ENCODE assay signal across 12 cellular contexts in the genomic region with DNA sequence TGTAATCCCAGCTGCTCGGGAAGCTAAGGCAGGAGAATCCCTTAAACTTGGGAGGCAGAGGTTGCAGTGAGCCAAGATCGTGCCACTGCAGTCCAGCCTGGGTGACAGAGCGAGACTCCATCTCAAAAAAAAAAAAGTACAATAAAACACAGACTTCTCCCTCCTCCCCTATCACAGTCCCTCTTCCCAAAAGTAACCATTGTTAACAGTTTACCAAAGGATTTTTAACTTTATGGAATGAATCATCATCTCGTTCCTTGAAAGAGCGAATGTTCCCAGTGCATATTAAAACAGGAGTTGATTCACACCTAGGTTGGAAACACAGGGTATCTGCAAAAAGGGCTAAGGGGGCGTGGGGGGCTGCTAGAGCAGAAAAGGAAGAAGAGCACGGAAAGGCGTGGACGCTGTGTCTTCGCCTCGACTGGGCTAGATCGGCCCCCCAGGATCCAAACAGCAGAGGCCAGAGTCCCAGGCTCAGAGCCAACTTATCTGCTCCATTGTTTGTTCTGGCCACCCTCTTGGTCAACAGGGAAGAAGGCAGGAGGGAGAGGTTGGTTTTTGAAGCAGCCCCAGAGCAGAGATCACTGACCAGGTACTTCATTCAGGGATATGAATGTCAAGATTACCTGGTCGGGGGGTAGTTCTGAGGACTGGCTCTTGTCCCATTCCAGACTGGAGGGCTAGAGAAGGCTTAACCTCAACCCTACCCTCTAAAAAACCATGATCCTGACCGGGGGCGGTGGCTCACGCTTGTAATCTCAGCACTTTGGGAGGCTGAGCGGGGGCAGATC. TPM values are rescaled to one million over a fixed set of nuclear protein-coding genes. Genes with fewer than 3 reads are reported as not detected.
DNase-seq lines count a peak whose midpoint lies in the region; ATAC-seq, FAIRE-seq and TF ChIP-seq lines count a peak whose summit lies in the region.
"Had no signal": no experiment of that assay in that cellular context is flagged by ENCODE, and none has a peak within 500 bp of the region (broad histone marks: within the 10 kb centered on the region; RNA-seq: fewer than 3 reads in every experiment).

No MANE protein-coding gene starts in this region.

- no peak overlapping the region for H3K9ac ChIP-seq in trophoblast cell (ENCODE audit: low read length)

- H2BK120ac ChIP-seq in trophoblast cell (ENCODE audit: insufficient read depth, low read length, poor library complexity), result no peak overlapping the region

- TF ChIP-seq RAD21 in A549 (conservative IDR thresholded peaks at IDR 0.05 in 1 of 2, IDR thresholded peaks at IDR 0.05 in 1 of 2), result no peak

- no peak overlapping the region for H3K23ac ChIP-seq in trophoblast cell (ENCODE audit: low read length)

- no peak overlapping the region for H4K12ac ChIP-seq in trophoblast cell (ENCODE audit: low read depth, low read length)

- H3K36me3 ChIP-seq in Panc1 (ENCODE audit: control insufficient read depth, insufficient read depth, low read length), result peaks cover 6% of the 10 kb centered on the region; the same call in 1 of the 2 replicates
- H3K36me3 ChIP-seq in trophoblast cell (ENCODE audit: control insufficient read depth in 1 of 2, insufficient read depth in 2 of 2, low read length in 2 of 2), result peaks cover 10 to 14% of the 10 kb centered on the region in 2 experiments
- H3K36me3 ChIP-seq in A673 (ENCODE audit: insufficient read depth, low read length, poor library complexity, severe bottlenecking), result no peaks in the 10 kb centered on the region

- H2BK12ac ChIP-seq in trophoblast cell (ENCODE audit: low read length), result peak overlapping the region; percentile 39

- H4K8ac ChIP-seq in trophoblast cell (ENCODE audit: low read depth, low read length), result no peak overlapping the region

- no peak overlapping the region for H3K14ac ChIP-seq in trophoblast cell (ENCODE audit: low read length)

- in situ Hi-C loops in Panc1 (cut with HindIII; ENCODE audit: low pct_unique_long_range_greater_than_20kb, low sequenced_read_pairs), result no loop called here

- H3K9me3 ChIP-seq in A549 (no peaks in the 10 kb centered on the region), Panc1 (ENCODE audit: control insufficient read depth, insufficient read depth, low read depth, low read length) (no peaks in the 10 kb centered on the region), trophoblast cell (ENCODE audit: insufficient read depth, low read depth, low read length) (peaks cover 1% of the 10 kb centered on the region), A673 (ENCODE audit: low read depth, low read length, poor library complexity, severe bottlenecking) (no peaks in the 10 kb centered on the region)

- BruUV-seq in Panc1 (replicated peaks; lab: Mats Ljungman, UMichigan) (no TSS peak), A673 (replicated peaks; lab: Mats Ljungman, UMichigan) (no TSS peak)

- TF ChIP-seq CTCF in A549 (IDR thresholded peaks at IDR 0.05) (no peak), Panc1 (IDR thresholded peaks at IDR 0.05) (no peak), fibroblast of the aortic adventitia (IDR thresholded peaks at IDR 0.05; ENCODE audit: insufficient read depth, low read length) (no peak), A673 (conservative IDR thresholded peaks at IDR 0.05; ENCODE audit: low read depth, low read length) (no peak)

- no peak for TF ChIP-seq POLR2A in A549 (IDR thresholded peaks at IDR 0.05; ENCODE audit: low read length)

- no peak overlapping the region for H2AK5ac ChIP-seq in trophoblast cell (ENCODE audit: low read length)

- no peak overlapping the region for H2BK5ac ChIP-seq in trophoblast cell (ENCODE audit: low read depth, low read length, poor library complexity)

- intact Hi-C loops in Panc1 (cut with micrococcal nuclease; ENCODE audit: unreplicated experiment) (loop anchor here (10.0 kb wide), 1 partner anchor 154 kb away; no protein-coding TSS in a partner anchor), A673 (cut with micrococcal nuclease; ENCODE audit: unreplicated experiment) (loop anchor here (5.0 to 10.0 kb wide), 2 partner anchors 51 to 154 kb away; no protein-coding TSS in a partner anchor)

- peak overlapping the region; percentile 43 for H3K4ac ChIP-seq in trophoblast cell (ENCODE audit: low read depth, low read length)

- POLR2A ChIA-PET in A549 (lab: Yijun Ruan, JAX) (no interaction called here), Panc1 (lab: Charles Lee) (interaction anchor here (0.6 to 1.0 kb wide), 3 partner anchors 9 to 62 kb away, joined by 4 to 16 read pairs (median 6); no protein-coding TSS in a partner anchor), A673 (lab: Charles Lee; ENCODE audit: low non-redundant PET) (no interaction called here)

- H3K4me2 ChIP-seq in A549, result peak overlapping the region; percentile 96
- H3K4me2 ChIP-seq in trophoblast cell (ENCODE audit: low read length), result no peak overlapping the region

- ATAC-seq in A549 (no peak), Panc1 (no peak), HG02571 (IDR thresholded peaks at IDR 0.05; ENCODE audit: unreplicated experiment) (no peak), HG03175 (IDR thresholded peaks at IDR 0.05; ENCODE audit: unreplicated experiment) (no peak)

- TF ChIP-seq EP300 in A549 (IDR thresholded peaks at IDR 0.05), result no peak

- peak; percentile 28 to 56 for DNase-seq in A549 (ENCODE audit: low read depth in 1 of 2, low spot score in 1 of 2)
- DNase-seq in Panc1 (ENCODE audit: low read depth, low spot score), result no peak
- DNase-seq in fibroblast of the aortic adventitia (ENCODE audit: low read depth), result peak; percentile 73
- no peak for DNase-seq in trophoblast cell
- DNase-seq in A673 (ENCODE audit: low spot score), result no peak
- DNase-seq in NCI-H526 treated with DMSO at 0.1 percent for 48 hours (lab: John Stamatoyannopoulos, UW), result no peak
- DNase-seq: activated CD4-positive, alpha-beta T cell treated with anti-CD3 and anti-CD28 coated beads, Interleukin-2, amount 50 U/mL, for 1 hour; kidney; NCI-H2029 treated with DMSO at 0.1 percent for 48 hours had no signal

- H3K4me3 ChIP-seq in A549 (no peak overlapping the region), Panc1 (ENCODE audit: low read depth in 2 of 2, low read length in 2 of 2) (peak overlapping the region in 1 of 2 experiments; percentile 39; a peak in 2 of 4 replicates), fibroblast of the aortic adventitia (ENCODE audit: low read depth, low read length) (peak overlapping the region; percentile 41), trophoblast cell (ENCODE audit: low read depth, low read length) (no peak overlapping the region), A673 (ENCODE audit: low read depth, low read length, poor library complexity, severe bottlenecking) (no peak overlapping the region)

- H3K79me2 ChIP-seq in trophoblast cell (ENCODE audit: control insufficient read depth, insufficient read depth, low read length, poor library complexity), result peaks cover 40% of the 10 kb centered on the region

- peaks cover 46% of the 10 kb centered on the region for H3K79me1 ChIP-seq in trophoblast cell (ENCODE audit: low read length)

- peak overlapping the region; percentile 6 for H3K18ac ChIP-seq in trophoblast cell (ENCODE audit: low read length)

- H3K27me3 ChIP-seq in Panc1 (ENCODE audit: control insufficient read depth, insufficient read depth, low read length) (no peaks in the 10 kb centered on the region), trophoblast cell (ENCODE audit: insufficient read depth, low read length) (no peaks in the 10 kb centered on the region), A673 (replicated peaks; ENCODE audit: insufficient read depth, low read depth, low read length, poor library complexity) (no peaks in the 10 kb centered on the region)

- CTCF ChIA-PET in A549 (lab: Yijun Ruan, JAX), result interaction anchor here (0.6 to 13.4 kb wide), 10 partner anchors 7 to 167 kb away, joined by 3 to 296 read pairs (median 4); no protein-coding TSS in a partner anchor
- CTCF ChIA-PET in Panc1 (lab: Charles Lee), result interaction anchor here (0.6 kb wide), 1 partner anchor 124 kb away, joined by 3 read pairs; no protein-coding TSS in a partner anchor
- CTCF ChIA-PET in A673 (lab: Charles Lee), result interaction anchor here (0.7 kb wide), 1 partner anchor 12 kb away, joined by 6 read pairs; no protein-coding TSS in a partner anchor

- H2AFZ ChIP-seq in trophoblast cell (ENCODE audit: insufficient read depth, low read length, poor library complexity), result no peak overlapping the region

- 22% methylated on average over 17 of the region's 17 CpGs for whole genome bisulfite sequencing in A549 (ENCODE audit: missing lambda C conversion rate)
- no CpG with 5 or more reads among the region's 17 CpGs for whole genome bisulfite sequencing in trophoblast cell (ENCODE audit: extremely low coverage, insufficient coverage, insufficient read length)

- H3K27ac ChIP-seq in A549 (peak overlapping the region; percentile 97 to 98), Panc1 (ENCODE audit: low read length) (peak overlapping the region; percentile 91), trophoblast cell (ENCODE audit: low read depth, low read length) (no peak overlapping the region), A673 (ENCODE audit: low read depth, low read length, poor library complexity, severe bottlenecking) (no peak overlapping the region)

- peaks cover 57% of the 10 kb centered on the region for H3K4me1 ChIP-seq in A549
- H3K4me1 ChIP-seq in Panc1 (ENCODE audit: control insufficient read depth, insufficient read depth, low read length), result peaks cover 46% of the 10 kb centered on the region
- peaks cover 24 to 26% of the 10 kb centered on the region in 2 experiments for H3K4me1 ChIP-seq in trophoblast cell (ENCODE audit: control insufficient read depth in 1 of 2, insufficient read depth in 2 of 2, low read length in 2 of 2)
- H3K4me1 ChIP-seq in A673 (ENCODE audit: insufficient read depth, low read length, poor library complexity, severe bottlenecking), result peaks cover 41% of the 10 kb centered on the region

- FAIRE-seq in A549 (lab: Jason Lieb, UNC), result no peak
- FAIRE-seq: endometrium, kidney had no signal

- H4K91ac ChIP-seq in trophoblast cell (ENCODE audit: low read depth, low read length), result peak overlapping the region; percentile 2

RNA-seq across cellular contexts. Expression of gene AHNAK, which starts 2.1 kb away (rescaled TPM):
- polyA plus RNA-seq in A549 (2011; rRNA removed) (82.0 and 98.0 TPM in 2 replicates), A549 (2017; fragmentation: RNase III; extraction: RNeasy Plus Mini Kit Qiagen cat#74134 plus additional on column Dnase treatment) (41.5 to 62.9 TPM (median 43.3 TPM) in 3 replicates)
- polyA plus RNA-seq in A549 (2012; cell fraction: cytosol; rRNA removed), result 26.1 and 27.2 TPM in 2 replicates
- polyA plus RNA-seq in A549 (2012; cell fraction: nucleus; rRNA removed), result 55.0 and 96.0 TPM in 2 replicates
- 179 and 182 TPM in 2 replicates for polyA minus RNA-seq in A549 (2011; rRNA and poly(A)+ RNA removed)
- total RNA-seq in Panc1 (2021; ENCODE audit: unreplicated experiment) (844 TPM), fibroblast of the aortic adventitia (ENCODE audit: low replicate concordance) (737 and 1,851 TPM in 2 replicates), A673 (2021) (71.7 and 73.0 TPM in 2 replicates)
- 355 TPM for polyA plus RNA-seq in Panc1 (2012; ENCODE audit: insufficient read length)
- polyA plus RNA-seq in trophoblast cell (2013), result 191 and 221 TPM in 2 replicates

RNA-seq across cellular contexts. Expression of gene EEF1G, which starts 25.0 kb away (rescaled TPM):
- polyA plus RNA-seq in A549 (2011; rRNA removed) (1,728 and 1,795 TPM in 2 replicates), A549 (2017; fragmentation: RNase III; extraction: RNeasy Plus Mini Kit Qiagen cat#74134 plus additional on column Dnase treatment) (1,570 to 1,588 TPM (median 1,580 TPM) in 3 replicates)
- 1,512 and 1,621 TPM in 2 replicates for polyA plus RNA-seq in A549 (2012; cell fraction: cytosol; rRNA removed)
- 865 and 1,060 TPM in 2 replicates for polyA plus RNA-seq in A549 (2012; cell fraction: nucleus; rRNA removed)
- 1,998 and 2,695 TPM in 2 replicates for polyA minus RNA-seq in A549 (2011; rRNA and poly(A)+ RNA removed)
- total RNA-seq in Panc1 (2021; ENCODE audit: unreplicated experiment) (1,119 TPM), fibroblast of the aortic adventitia (ENCODE audit: low replicate concordance) (1,443 and 1,493 TPM in 2 replicates), A673 (2021) (1,804 and 1,817 TPM in 2 replicates)
- 1,553 TPM for polyA plus RNA-seq in Panc1 (2012; ENCODE audit: insufficient read length)
- polyA plus RNA-seq in trophoblast cell (2013), result 1,102 and 1,140 TPM in 2 replicates

RNA-seq across cellular contexts. Expression of gene TUT1, which starts 42.6 kb away (rescaled TPM):
- 12.9 and 15.5 TPM in 2 replicates for polyA plus RNA-seq in A549 (2011; rRNA removed)
- 8.9 and 9.9 TPM in 2 replicates for polyA plus RNA-seq in A549 (2012; cell fraction: cytosol; rRNA removed)
- 30.4 and 31.6 TPM in 2 replicates for polyA plus RNA-seq in A549 (2012; cell fraction: nucleus; rRNA removed)
- polyA plus RNA-seq in A549 (2017; fragmentation: RNase III; extraction: RNeasy Plus Mini Kit Qiagen cat#74134 plus additional on column Dnase treatment), result 9.9 to 11.7 TPM (median 11.1 TPM) in 3 replicates
- 9.4 and 11.7 TPM in 2 replicates for polyA minus RNA-seq in A549 (2011; rRNA and poly(A)+ RNA removed)
- total RNA-seq in Panc1 (2021; ENCODE audit: unreplicated experiment), result 19.9 TPM
- 21.9 TPM for polyA plus RNA-seq in Panc1 (2012; ENCODE audit: insufficient read length)
- total RNA-seq in fibroblast of the aortic adventitia (ENCODE audit: low replicate concordance), result 4.5 and 9.4 TPM in 2 replicates
- 11.3 and 11.8 TPM in 2 replicates for polyA plus RNA-seq in trophoblast cell (2013)
- 27.3 and 27.6 TPM in 2 replicates for total RNA-seq in A673 (2021)

RNA-seq across cellular contexts. Expression of gene MTA2, which starts 52.9 kb away (rescaled TPM):
- polyA plus RNA-seq in A549 (2011; rRNA removed), result 21.8 and 44.3 TPM in 2 replicates
- polyA plus RNA-seq in A549 (2012; cell fraction: cytosol; rRNA removed), result 12.5 and 16.1 TPM in 2 replicates
- 25.7 and 48.5 TPM in 2 replicates for polyA plus RNA-seq in A549 (2012; cell fraction: nucleus; rRNA removed)
- 79.3 to 85.0 TPM (median 84.5 TPM) in 3 replicates for polyA plus RNA-seq in A549 (2017; fragmentation: RNase III; extraction: RNeasy Plus Mini Kit Qiagen cat#74134 plus additional on column Dnase treatment)
- 74.7 and 80.5 TPM in 2 replicates for polyA minus RNA-seq in A549 (2011; rRNA and poly(A)+ RNA removed)
- 163 TPM for total RNA-seq in Panc1 (2021; ENCODE audit: unreplicated experiment)
- 129 TPM for polyA plus RNA-seq in Panc1 (2012; ENCODE audit: insufficient read length)
- total RNA-seq in fibroblast of the aortic adventitia (ENCODE audit: low replicate concordance), result 46.2 and 110 TPM in 2 replicates
- polyA plus RNA-seq in trophoblast cell (2013), result 70.5 and 71.0 TPM in 2 replicates
- total RNA-seq in A673 (2021), result 241 and 243 TPM in 2 replicates

Comparison
In these comparisons a context has a peak if more than half of its experiments do, and no peak if none do; other contexts are left out.
1. DNase-seq: peak in A549 (2 of 2) and fibroblast of the aortic adventitia (single experiment); none in Panc1 (single experiment), trophoblast cell (0 of 2), A673 (single experiment) and NCI-H526 treated with DMSO at 0.1 percent for 48 hours (single experiment).
2. H3K27ac ChIP-seq: peak in A549 (2 of 2) and Panc1 (single experiment); none in trophoblast cell (single experiment) and A673 (single experiment).